ENCODE assay signal across 29 cellular contexts in genomic region chr5:95053253-95053652, GRCh38.
"Had no signal": no experiment of that assay in that cellular context is flagged by ENCODE, and none has a peak within 500 bp of the region (broad histone marks: within the 10 kb centered on the region; RNA-seq: fewer than 3 reads in every experiment).

No MANE protein-coding gene starts in this region.

- H3K36me3 Mint-ChIP-seq: mesothelial cell of epicardium; natural killer cell; neural progenitor cell; stimulated activated memory B cell treated with anti-CD40 and anti-IgM and Interleukin-4, amounts not matched to agents 10 μg/mL and 1 μg/mL and 100 μg/mL, for 72 hours had no signal

- H3K27me3 ChIP-seq: neural progenitor cell, neutrophil, right atrium auricular region, right lobe of liver, testis, thyroid gland, transverse colon, upper lobe of left lung, vagina had no signal

- H3K4me2 ChIP-seq: neural progenitor cell, smooth muscle cell had no signal

- H3K4me3 ChIP-seq: left ventricle myocardium inferior, lung, neural progenitor cell, psoas muscle, right atrium auricular region, right lobe of liver, smooth muscle cell, testis, thyroid gland, transverse colon, upper lobe of left lung, vagina had no signal

- H3K79me2 ChIP-seq: parathyroid adenoma had no signal

- H3K27ac ChIP-seq: left ventricle myocardium inferior, neural progenitor cell, neutrophil, parathyroid adenoma, psoas muscle, right atrium auricular region, right lobe of liver, testis, thyroid gland, transverse colon, upper lobe of left lung, vagina had no signal

- ATAC-seq: natural killer cell; psoas muscle; right lobe of liver; stimulated activated memory B cell treated with anti-CD40 and anti-IgM and Interleukin-4, amounts not matched to agents 10 μg/mL and 1 μg/mL and 100 μg/mL, for 72 hours; stimulated activated naive CD8-positive, alpha-beta T cell treated with anti-CD3 and anti-CD28 coated beads, Interleukin-15, amount 100 ng/mL, for 72 hours had no signal

- H3K27me3 Mint-ChIP-seq: stimulated activated memory B cell treated with anti-CD40 and anti-IgM and Interleukin-4, amounts not matched to agents 10 μg/mL and 1 μg/mL and 100 μg/mL, for 72 hours; stimulated activated naive CD8-positive, alpha-beta T cell treated with anti-CD3 and anti-CD28 coated beads, Interleukin-15, amount 100 ng/mL, for 72 hours had no signal

- H3K9ac ChIP-seq: neural progenitor cell, parathyroid adenoma had no signal

- H3K4me1 Mint-ChIP-seq: mesothelial cell of epicardium; natural killer cell; nephron progenitor cell; stimulated activated memory B cell treated with anti-CD40 and anti-IgM and Interleukin-4, amounts not matched to agents 10 μg/mL and 1 μg/mL and 100 μg/mL, for 72 hours; stimulated activated naive CD8-positive, alpha-beta T cell treated with anti-CD3 and anti-CD28 coated beads, Interleukin-15, amount 100 ng/mL, for 72 hours had no signal

- H3K4me3 Mint-ChIP-seq: mesothelial cell of epicardium; naive B cell; natural killer cell; nephron progenitor cell; neural progenitor cell; stimulated activated memory B cell treated with anti-CD40 and anti-IgM and Interleukin-4, amounts not matched to agents 10 μg/mL and 1 μg/mL and 100 μg/mL, for 72 hours; stimulated activated naive CD8-positive, alpha-beta T cell treated with anti-CD3 and anti-CD28 coated beads, Interleukin-15, amount 100 ng/mL, for 72 hours had no signal

- H3K9me3 ChIP-seq: left ventricle myocardium inferior, neutrophil, psoas muscle, right atrium auricular region, right lobe of liver, testis, thyroid gland, transverse colon, upper lobe of left lung, vagina had no signal

- H3K36me3 ChIP-seq: left ventricle myocardium inferior, neural progenitor cell, neutrophil, right atrium auricular region, right lobe of liver, thyroid gland, transverse colon, upper lobe of left lung, vagina had no signal

- H3K27ac Mint-ChIP-seq: mesothelial cell of epicardium; naive B cell; natural killer cell; nephron progenitor cell; neural progenitor cell; stimulated activated memory B cell treated with anti-CD40 and anti-IgM and Interleukin-4, amounts not matched to agents 10 μg/mL and 1 μg/mL and 100 μg/mL, for 72 hours; stimulated activated naive CD8-positive, alpha-beta T cell treated with anti-CD3 and anti-CD28 coated beads, Interleukin-15, amount 100 ng/mL, for 72 hours had no signal

- H2AFZ ChIP-seq: neural progenitor cell, parathyroid adenoma had no signal

- DNase-seq: islet precursor cell; left ventricle myocardium inferior; mesendoderm; naive B cell; natural killer cell; nephron progenitor cell; occipital lobe; psoas muscle; right lobe of liver; stimulated activated CD4-positive, alpha-beta T cell treated with anti-CD3 and anti-CD28 coated beads, Interleukin-1b, Interleukin-23, amount 100 ng/mL, for 48 hours; stimulated activated CD4-positive, alpha-beta T cell treated with anti-CD3 and anti-CD28 coated beads, Interleukin-2, amount 100 ng/mL, for 48 hours; stimulated activated CD4-positive, alpha-beta T cell treated with anti-CD3 and anti-CD28 coated beads, Interleukin-4, amount 100 ng/mL, for 4 hours; stimulated activated CD8-positive, alpha-beta memory T cell treated with anti-CD3 and anti-CD28 coated beads, Interleukin-4, amount 100 ng/mL, for 48 hours; stimulated activated naive CD4-positive, alpha-beta T cell treated with Interleukin-2 at 50 U/mL for 16 hours; stimulated activated naive CD8-positive, alpha-beta T cell treated with anti-CD3 and anti-CD28 coated beads, Interleukin-15, amount 100 ng/mL, for 72 hours; substantia nigra; testis; thyroid gland; transverse colon; upper lobe of left lung had no signal

- H3K9me3 Mint-ChIP-seq: mesothelial cell of epicardium; natural killer cell; nephron progenitor cell; neural progenitor cell; stimulated activated memory B cell treated with anti-CD40 and anti-IgM and Interleukin-4, amounts not matched to agents 10 μg/mL and 1 μg/mL and 100 μg/mL, for 72 hours; stimulated activated naive CD8-positive, alpha-beta T cell treated with anti-CD3 and anti-CD28 coated beads, Interleukin-15, amount 100 ng/mL, for 72 hours had no signal

- H3K4me1 ChIP-seq: left ventricle myocardium inferior, neural progenitor cell, parathyroid adenoma, psoas muscle, right atrium auricular region, right lobe of liver, testis, thyroid gland, transverse colon, upper lobe of left lung, vagina had no signal
